Comparison of ENCODE assay signal across 8 cellular contexts in the genomic region with DNA sequence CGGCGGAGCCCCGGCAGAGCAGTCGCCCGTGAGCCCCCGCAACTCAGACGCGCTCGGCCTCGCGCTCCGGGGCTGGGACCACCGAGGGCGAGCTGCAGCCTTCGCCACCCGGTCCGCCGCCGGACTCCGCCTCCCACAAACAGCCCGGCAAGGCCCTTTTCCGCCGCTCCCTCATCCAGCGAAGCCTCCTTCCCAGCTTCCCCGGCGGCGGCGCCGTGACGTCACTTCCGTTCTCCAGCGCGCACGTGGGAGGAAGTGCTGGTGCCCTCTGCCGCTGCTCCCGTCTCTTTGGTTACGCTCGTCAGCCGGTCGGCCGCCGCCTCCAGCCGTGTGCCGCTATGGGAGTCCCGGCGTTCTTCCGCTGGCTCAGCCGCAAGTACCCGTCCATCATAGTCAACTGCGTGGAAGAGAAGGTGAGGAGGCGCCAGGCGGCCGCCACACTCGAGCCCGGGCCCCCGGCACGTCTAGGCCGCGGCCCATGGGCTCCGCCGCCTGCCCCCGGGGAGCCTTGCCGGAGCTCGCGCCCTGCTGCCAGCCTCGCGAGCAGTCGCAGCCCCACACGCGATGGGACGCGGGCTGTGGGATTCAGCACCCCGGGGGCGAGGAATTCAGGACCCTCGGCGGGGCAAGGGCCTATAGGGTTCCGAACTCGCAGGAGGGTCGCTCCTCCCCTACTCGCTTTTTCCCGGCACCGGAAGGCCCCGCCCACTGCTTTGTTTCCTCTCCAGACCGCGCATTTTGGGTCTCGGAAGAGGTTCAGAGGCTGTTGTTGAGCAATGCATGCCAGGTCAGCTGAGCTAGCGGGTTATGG. TPM values are rescaled to one million over a fixed set of nuclear protein-coding genes. Genes with fewer than 3 reads are reported as not detected.
DNase-seq lines count a peak whose midpoint lies in the region; ATAC-seq lines count a peak whose summit lies in the region.

A gene with protein sequence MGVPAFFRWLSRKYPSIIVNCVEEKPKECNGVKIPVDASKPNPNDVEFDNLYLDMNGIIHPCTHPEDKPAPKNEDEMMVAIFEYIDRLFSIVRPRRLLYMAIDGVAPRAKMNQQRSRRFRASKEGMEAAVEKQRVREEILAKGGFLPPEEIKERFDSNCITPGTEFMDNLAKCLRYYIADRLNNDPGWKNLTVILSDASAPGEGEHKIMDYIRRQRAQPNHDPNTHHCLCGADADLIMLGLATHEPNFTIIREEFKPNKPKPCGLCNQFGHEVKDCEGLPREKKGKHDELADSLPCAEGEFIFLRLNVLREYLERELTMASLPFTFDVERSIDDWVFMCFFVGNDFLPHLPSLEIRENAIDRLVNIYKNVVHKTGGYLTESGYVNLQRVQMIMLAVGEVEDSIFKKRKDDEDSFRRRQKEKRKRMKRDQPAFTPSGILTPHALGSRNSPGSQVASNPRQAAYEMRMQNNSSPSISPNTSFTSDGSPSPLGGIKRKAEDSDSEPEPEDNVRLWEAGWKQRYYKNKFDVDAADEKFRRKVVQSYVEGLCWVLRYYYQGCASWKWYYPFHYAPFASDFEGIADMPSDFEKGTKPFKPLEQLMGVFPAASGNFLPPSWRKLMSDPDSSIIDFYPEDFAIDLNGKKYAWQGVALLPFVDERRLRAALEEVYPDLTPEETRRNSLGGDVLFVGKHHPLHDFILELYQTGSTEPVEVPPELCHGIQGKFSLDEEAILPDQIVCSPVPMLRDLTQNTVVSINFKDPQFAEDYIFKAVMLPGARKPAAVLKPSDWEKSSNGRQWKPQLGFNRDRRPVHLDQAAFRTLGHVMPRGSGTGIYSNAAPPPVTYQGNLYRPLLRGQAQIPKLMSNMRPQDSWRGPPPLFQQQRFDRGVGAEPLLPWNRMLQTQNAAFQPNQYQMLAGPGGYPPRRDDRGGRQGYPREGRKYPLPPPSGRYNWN (plus strand): TSS at position 271 of the 811 bp plus-strand sequence. CDS start 68 bp downstream, at position 339.

- H3K27ac Mint-ChIP-seq in activated CD4-positive, alpha-beta T cell treated with anti-CD3 and anti-CD28 coated beads, Interleukin-2, amount 10 ng/mL, durations not matched to agents 7 days and 5 days, result peak within 1 kb of the TSS; percentile 99

- ATAC-seq in GM19328 (IDR thresholded peaks at IDR 0.05; ENCODE audit: unreplicated experiment), result peak; percentile 92
- peak; percentile 86 for ATAC-seq in HG03520 (IDR thresholded peaks at IDR 0.05; ENCODE audit: unreplicated experiment)
- peak; percentile 93 for ATAC-seq in left lobe of liver

- no peaks in the 10 kb centered on the region for H3K27me3 ChIP-seq in BLaER1 treated with 17β-estradiol and CSF1 and Interleukin-3, amounts not matched to agents 10 nM and 100 nM

- no peaks in the 10 kb centered on the region for H3K27me3 Mint-ChIP-seq in activated CD4-positive, alpha-beta T cell treated with anti-CD3 and anti-CD28 coated beads, Interleukin-2, amount 10 ng/mL, durations not matched to agents 7 days and 5 days

- H3K4me3 ChIP-seq in BLaER1 treated with 17β-estradiol and CSF1 and Interleukin-3, amounts not matched to agents 10 nM and 100 nM, result peak within 1 kb of the TSS; percentile 72 to 95 (median 88)

- peak within 1 kb of the TSS; percentile 96 to 100 (median 99) for H3K27ac ChIP-seq in BLaER1 treated with 17β-estradiol and CSF1 and Interleukin-3, amounts not matched to agents 10 nM and 100 nM

- POLR2A ChIA-PET in activated CD4-positive, alpha-beta T cell treated with anti-CD3 and anti-CD28 coated beads, Interleukin-2, amount 10 ng/mL, durations not matched to agents 7 days and 5 days (lab: Charles Lee), result interaction anchor here (0.7 to 1.2 kb wide), 2 partner anchors 43 to 630 kb away, joined by 3 to 4 read pairs; no protein-coding TSS in a partner anchor

- H3K9me3 ChIP-seq in BLaER1 treated with 17β-estradiol and CSF1 and Interleukin-3, amounts not matched to agents 10 nM and 100 nM (replicated peaks in 1 of 11), result peaks cover 2 to 7% (median 4%) of the 10 kb centered on the region in 11 experiments; a peak in 21 of 22 replicates

- H3K9me3 Mint-ChIP-seq in activated CD4-positive, alpha-beta T cell treated with anti-CD3 and anti-CD28 coated beads, Interleukin-2, amount 10 ng/mL, durations not matched to agents 7 days and 5 days, result peaks cover 3% of the 10 kb centered on the region

- peaks cover 28% of the 10 kb centered on the region for H3K4me1 Mint-ChIP-seq in activated CD4-positive, alpha-beta T cell treated with anti-CD3 and anti-CD28 coated beads, Interleukin-2, amount 10 ng/mL, durations not matched to agents 7 days and 5 days

- peak; percentile 85 for DNase-seq in NCI-H526 treated with DMSO at 0.1 percent for 48 hours (lab: John Stamatoyannopoulos, UW)
- peak; percentile 95 for DNase-seq in activated CD4-positive, alpha-beta T cell treated with anti-CD3 and anti-CD28 coated beads, Interleukin-2, amount 10 ng/mL, durations not matched to agents 7 days and 5 days
- peak; percentile 86 for DNase-seq in cortex of kidney (lab: John Stamatoyannopoulos, UW)
- DNase-seq in left lobe of liver (ENCODE audit: low spot score), result peak; percentile 96
- peak; percentile 92 for DNase-seq in stimulated activated CD4-positive, alpha-beta T cell treated with anti-CD3 and anti-CD28 coated beads, Interleukin-2, amount 100 ng/mL, for 4 hours (ENCODE audit: low read depth)

- H3K9ac ChIP-seq in BLaER1 treated with 17β-estradiol and CSF1 and Interleukin-3, amounts not matched to agents 10 nM and 100 nM, result peak within 1 kb of the TSS; percentile 96 to 100 (median 99)

- H4K20me1 ChIP-seq in BLaER1 treated with 17β-estradiol and CSF1 and Interleukin-3, amounts not matched to agents 10 nM and 100 nM, result peaks cover 10 to 22% (median 19%) of the 10 kb centered on the region in 11 experiments; a peak in 21 of 22 replicates

- H3K36me3 Mint-ChIP-seq in activated CD4-positive, alpha-beta T cell treated with anti-CD3 and anti-CD28 coated beads, Interleukin-2, amount 10 ng/mL, durations not matched to agents 7 days and 5 days (ENCODE audit: low read depth), result peaks cover 24% of the 10 kb centered on the region

- peaks cover 3 to 14% (median 11%) of the 10 kb centered on the region in 11 experiments for H3K36me3 ChIP-seq in BLaER1 treated with 17β-estradiol and CSF1 and Interleukin-3, amounts not matched to agents 10 nM and 100 nM

- peak within 1 kb of the TSS; percentile 97 for H3K4me3 Mint-ChIP-seq in activated CD4-positive, alpha-beta T cell treated with anti-CD3 and anti-CD28 coated beads, Interleukin-2, amount 10 ng/mL, durations not matched to agents 7 days and 5 days

- CTCF ChIA-PET in activated CD4-positive, alpha-beta T cell treated with anti-CD3 and anti-CD28 coated beads, Interleukin-2, amount 10 ng/mL, durations not matched to agents 7 days and 5 days (lab: Charles Lee), result interaction anchor here (0.8 to 2.3 kb wide), 8 partner anchors 9 to 82 kb away, joined by 3 to 7 read pairs (median 4); no protein-coding TSS in a partner anchor

- peak within 1 kb of the TSS; percentile 81 to 96 (median 90) for H3K4me2 ChIP-seq in BLaER1 treated with 17β-estradiol and CSF1 and Interleukin-3, amounts not matched to agents 10 nM and 100 nM

- peaks cover 13 to 19% (median 18%) of the 10 kb centered on the region in 10 experiments; a peak in 19 of 20 replicates for H3K4me1 ChIP-seq in BLaER1 treated with 17β-estradiol and CSF1 and Interleukin-3, amounts not matched to agents 10 nM and 100 nM

RNA-seq across cellular contexts. Expression of the gene that starts here (rescaled TPM):
- 10 to 100 TPM; 64.1 to 66.4 TPM for total RNA-seq in activated CD4-positive, alpha-beta T cell treated with anti-CD3 and anti-CD28 coated beads, Interleukin-2, amount 10 ng/mL, durations not matched to agents 7 days and 5 days
- total RNA-seq in left lobe of liver, result 18.4 TPM

Comparison
In these comparisons a context has a peak if more than half of its experiments do, and no peak if none do; other contexts are left out.
1. Peak in every context shown above with its lines: DNase-seq, ATAC-seq, H3K4me3 ChIP-seq and H3K27ac ChIP-seq.